30 cellular contexts compared by ENCODE assay signal in genomic region chr7:40839881-40840280, GRCh38.
DNase-seq lines count a peak whose midpoint lies in the region; ATAC-seq, FAIRE-seq and TF ChIP-seq lines count a peak whose summit lies in the region.
"Had no signal": no experiment of that assay in that cellular context is flagged by ENCODE, and none has a peak within 500 bp of the region (broad histone marks: within the 10 kb centered on the region; RNA-seq: fewer than 3 reads in every experiment).

No MANE protein-coding gene starts in this region.

- no peak overlapping the region for H3K9ac ChIP-seq in keratinocyte (ENCODE audit: control insufficient read depth, extremely low read depth, insufficient read depth, low read length)

- peak; percentile 49 for FAIRE-seq in keratinocyte (lab: Jason Lieb, UNC)
- FAIRE-seq: A549 had no signal

- intact Hi-C loops in gastrocnemius medialis (cut with DNase I; ENCODE audit: low total_unique reads): no loop called here

- H3K36me3 Mint-ChIP-seq in type B pancreatic cell: peaks cover 8% of the 10 kb centered on the region
- H3K36me3 Mint-ChIP-seq: CD8-positive, alpha-beta T cell had no signal

- in situ Hi-C loops in gastrocnemius medialis (cut with MboI; ENCODE audit: low sequenced_read_pairs in 4 of 4): no loop called here

- peaks cover 5% of the 10 kb centered on the region for H3K4me1 Mint-ChIP-seq in type B pancreatic cell (ENCODE audit: unreplicated experiment)
- H3K4me1 Mint-ChIP-seq: activated naive CD8-positive, alpha-beta T cell treated with anti-CD3 and anti-CD28 coated beads, Interleukin-2, amount 50 U/mL, for 24 hours had no signal

- H3K4me3 Mint-ChIP-seq in type B pancreatic cell: no peak overlapping the region
- H3K4me3 Mint-ChIP-seq: activated B cell treated with CpG ODN at 0.5 μM for 24 hours; activated naive CD8-positive, alpha-beta T cell treated with anti-CD3 and anti-CD28 coated beads, Interleukin-2, amount 50 U/mL, for 24 hours; activated T-cell treated with anti-CD3 and anti-CD28 coated beads, Interleukin-2, amount 50 U/mL, for 4 hours; B cell; CD8-positive, alpha-beta T cell; stimulated activated naive CD8-positive, alpha-beta T cell treated with anti-CD3 and anti-CD28 coated beads, Interleukin-15, Interleukin-2, amounts not matched to agents 100 ng/mL and 50 ng/mL, for 24 hours had no signal

- no peaks in the 10 kb centered on the region for H3K4me1 ChIP-seq in ACC112 (ENCODE audit: control insufficient read depth, insufficient read depth, low read length, unreplicated experiment)
- H3K4me1 ChIP-seq in keratinocyte (ENCODE audit: control insufficient read depth, extremely low read depth, insufficient read depth, low read length): peaks cover 25% of the 10 kb centered on the region
- H3K4me1 ChIP-seq in gastrocnemius medialis: no peaks in the 10 kb centered on the region
- H3K4me1 ChIP-seq: A549, breast epithelium, esophagus muscularis mucosa, left lung, prostate gland, thyroid gland had no signal

- no peaks in the 10 kb centered on the region for H3K79me2 ChIP-seq in ACC112 (ENCODE audit: control insufficient read depth, insufficient read depth, low read length, unreplicated experiment)
- peaks cover 64% of the 10 kb centered on the region for H3K79me2 ChIP-seq in keratinocyte (ENCODE audit: control insufficient read depth, insufficient read depth, low read length)

- H4K20me1 ChIP-seq in keratinocyte (ENCODE audit: control insufficient read depth, extremely low read depth, insufficient read depth, low read length): no peaks in the 10 kb centered on the region

- TF ChIP-seq POLR2A in gastrocnemius medialis (IDR thresholded peaks at IDR 0.05): no peak

- DNase-seq in LHCN-M2 (ENCODE audit: low read depth) (peak; percentile 34), astrocyte of the hippocampus (ENCODE audit: low read depth, low spot score) (peak; percentile 84), keratinocyte (ENCODE audit: low read depth, low spot score) (no peak), 8988T (no peak), gastrocnemius medialis (no peak), type B pancreatic cell (ENCODE audit: extremely low spot score, unreplicated experiment) (no peak), retina (no peak)
- DNase-seq: activated B cell treated with CpG ODN at 0.5 μM for 24 hours; activated CD4-positive, alpha-beta T cell treated with anti-CD3 and anti-CD28 coated beads, Interleukin-2, amount 50 U/mL, for 1 hour; activated gamma-delta T cell treated with Interleukin-2 at 50 U/mL for 16 hours; activated naive CD8-positive, alpha-beta T cell treated with anti-CD3 and anti-CD28 coated beads, Interleukin-2, amount 50 U/mL, for 24 hours; activated T-cell treated with anti-CD3 and anti-CD28 coated beads, Interleukin-2, amount 50 U/mL, for 4 hours; CD8-positive, alpha-beta T cell; hippocampal formation; left lung; NCI-H146; NCI-H524; PC-3; SHP77 treated with DMSO at 0.1 percent for 48 hours; SW 1271; thyroid gland had no signal

- H3K9me1 ChIP-seq in keratinocyte (ENCODE audit: control insufficient read depth, extremely low read depth, insufficient read depth, low read length): no peaks in the 10 kb centered on the region

- H3K27me3 Mint-ChIP-seq in type B pancreatic cell: no peaks in the 10 kb centered on the region
- H3K27me3 Mint-ChIP-seq: activated B cell treated with CpG ODN at 0.5 μM for 24 hours; activated naive CD8-positive, alpha-beta T cell treated with anti-CD3 and anti-CD28 coated beads, Interleukin-2, amount 50 U/mL, for 24 hours; B cell; stimulated activated naive CD8-positive, alpha-beta T cell treated with anti-CD3 and anti-CD28 coated beads, Interleukin-15, Interleukin-2, amounts not matched to agents 100 ng/mL and 50 ng/mL, for 24 hours had no signal

- H3K27ac ChIP-seq in ACC112 (ENCODE audit: low read depth, low read length) (0 out of 2 replicates have a peak overlapping the region, but pooled peaks have one; percentile 15), keratinocyte (ENCODE audit: control insufficient read depth, insufficient read depth, low read length) (no peak overlapping the region), gastrocnemius medialis (no peak overlapping the region)
- H3K27ac ChIP-seq: A549, breast epithelium, coronary artery, esophagus muscularis mucosa, left lung, prostate gland, thyroid gland had no signal

- H2AFZ ChIP-seq in ACC112 (ENCODE audit: low read length, unreplicated experiment) (no peak overlapping the region), keratinocyte (ENCODE audit: control insufficient read depth, low read length) (no peak overlapping the region)

- no peak for ATAC-seq in gastrocnemius medialis
- ATAC-seq: A549; activated naive CD8-positive, alpha-beta T cell treated with anti-CD3 and anti-CD28 coated beads, Interleukin-2, amount 50 U/mL, for 24 hours; activated T-cell treated with anti-CD3 and anti-CD28 coated beads, Interleukin-2, amount 50 U/mL, for 4 hours; CD8-positive, alpha-beta T cell; HCT116; left lung; PC-3 had no signal

- no peaks in the 10 kb centered on the region for H3K27me3 ChIP-seq in ACC112 (ENCODE audit: insufficient read depth, low read length)
- H3K27me3 ChIP-seq in keratinocyte (ENCODE audit: control insufficient read depth, extremely low read depth, insufficient read depth, low read length): no peaks in the 10 kb centered on the region
- H3K27me3 ChIP-seq in gastrocnemius medialis: no peaks in the 10 kb centered on the region
- H3K27me3 ChIP-seq: breast epithelium, esophagus muscularis mucosa, left lung, thyroid gland had no signal

- H3K27ac Mint-ChIP-seq in type B pancreatic cell: no peak overlapping the region
- H3K27ac Mint-ChIP-seq: activated B cell treated with CpG ODN at 0.5 μM for 24 hours; activated naive CD8-positive, alpha-beta T cell treated with anti-CD3 and anti-CD28 coated beads, Interleukin-2, amount 50 U/mL, for 24 hours; B cell; CD8-positive, alpha-beta T cell; stimulated activated naive CD8-positive, alpha-beta T cell treated with anti-CD3 and anti-CD28 coated beads, Interleukin-15, Interleukin-2, amounts not matched to agents 100 ng/mL and 50 ng/mL, for 24 hours had no signal

- peaks cover 25% of the 10 kb centered on the region for H3K9me3 Mint-ChIP-seq in type B pancreatic cell

- dilution Hi-C loops in keratinocyte (cut with MboI; ENCODE audit: extremely low pct_ligation_motif_present, low sequenced_read_pairs): no loop called here

- TF ChIP-seq CTCF in keratinocyte (optimal IDR thresholded peaks at IDR 0.05 in 1 of 3, IDR thresholded peaks at IDR 0.05 in 1 of 3, conservative IDR thresholded peaks at IDR 0.05 in 1 of 3; ENCODE audit: extremely low read depth in 1 of 3, insufficient read depth in 2 of 3, low read length in 3 of 3): no peak
- no peak for TF ChIP-seq CTCF in gastrocnemius medialis (IDR thresholded peaks at IDR 0.05 in 4 of 5, conservative IDR thresholded peaks at IDR 0.05 in 1 of 5)
- no peak for TF ChIP-seq CTCF in type B pancreatic cell (conservative IDR thresholded peaks at IDR 0.05)

- H3K9me3 ChIP-seq in keratinocyte (ENCODE audit: control insufficient read depth, low read depth, low read length): peaks cover 5% of the 10 kb centered on the region
- H3K9me3 ChIP-seq in gastrocnemius medialis: no peaks in the 10 kb centered on the region
- H3K9me3 ChIP-seq: prostate gland, thyroid gland had no signal

- H3K4me3 ChIP-seq in ACC112 (ENCODE audit: low read depth, low read length) (no peak overlapping the region), keratinocyte (ENCODE audit: control insufficient read depth in 2 of 3, extremely low read depth in 1 of 3, insufficient read depth in 2 of 3, low read depth in 1 of 3, low read length in 3 of 3) (no peak overlapping the region), gastrocnemius medialis (no peak overlapping the region)
- H3K4me3 ChIP-seq: A549, breast epithelium, coronary artery, esophagus muscularis mucosa, left lung, prostate gland, thyroid gland had no signal

- peaks cover 2% of the 10 kb centered on the region; the same call in 1 of the 2 replicates for H3K36me3 ChIP-seq in ACC112 (ENCODE audit: insufficient read depth, low read length)
- H3K36me3 ChIP-seq in keratinocyte (ENCODE audit: control insufficient read depth in 2 of 2, extremely low read depth in 1 of 2, insufficient read depth in 2 of 2, low read length in 2 of 2): peaks cover 0 to 4% of the 10 kb centered on the region in 2 experiments
- no peaks in the 10 kb centered on the region for H3K36me3 ChIP-seq in gastrocnemius medialis
- H3K36me3 ChIP-seq: breast epithelium, esophagus muscularis mucosa, left lung, prostate gland, thyroid gland had no signal

- no peak overlapping the region for H3K4me2 ChIP-seq in keratinocyte (ENCODE audit: control insufficient read depth, extremely low read depth, insufficient read depth, low read depth, low read length)
- H3K4me2 ChIP-seq: A549 had no signal

Comparison
In these comparisons a context has a peak if more than half of its experiments do, and no peak if none do; other contexts are left out.
1. DNase-seq: peak in LHCN-M2 (single experiment) and astrocyte of the hippocampus (single experiment); none in keratinocyte (single experiment), 8988T (single experiment), gastrocnemius medialis (0 of 2), type B pancreatic cell (single experiment) and retina (single experiment).